Comparison of ENCODE assay signal across 24 cellular contexts in genomic region chr2:240260664-240261063, GRCh38.
DNase-seq lines count a peak whose midpoint lies in the region; ATAC-seq and TF ChIP-seq lines count a peak whose summit lies in the region.
"Had no signal": no experiment of that assay in that cellular context is flagged by ENCODE, and none has a peak within 500 bp of the region (broad histone marks: within the 10 kb centered on the region; RNA-seq: fewer than 3 reads in every experiment).

No MANE protein-coding gene starts in this region.

- peaks cover 4 to 13% of the 10 kb centered on the region in 2 donors for H3K9me3 ChIP-seq in right atrium auricular region
- no peaks in the 10 kb centered on the region for H3K9me3 ChIP-seq in osteoblast (ENCODE audit: low read depth, low read length)
- peaks cover 0 to 6% (median 0%) of the 10 kb centered on the region in 3 donors for H3K9me3 ChIP-seq in tibial artery
- H3K9me3 ChIP-seq: BE2C had no signal

- TF ChIP-seq CTCF in right atrium auricular region (IDR thresholded peaks at IDR 0.05) (no peak), osteoblast (IDR thresholded peaks at IDR 0.05; ENCODE audit: extremely low read depth, low read depth, low read length) (no peak), tibial artery (IDR thresholded peaks at IDR 0.05) (no peak)

- no peaks in the 10 kb centered on the region for H3K79me2 ChIP-seq in osteoblast (ENCODE audit: insufficient read depth, low read length)

- H3K4me3 ChIP-seq in right atrium auricular region (no peak overlapping the region), osteoblast (ENCODE audit: insufficient read depth, low read length) (no peak overlapping the region), tibial artery (no peak overlapping the region)
- H3K4me3 ChIP-seq: SJCRH30 had no signal

- H3K4me2 ChIP-seq in osteoblast (ENCODE audit: insufficient read depth, low read length) = no peak overlapping the region
- H3K4me2 ChIP-seq: KMS-11 had no signal

- ATAC-seq in left cardiac atrium = no peak

- H3K27ac ChIP-seq in right atrium auricular region (peak overlapping the region; percentile 85 to 97), osteoblast (ENCODE audit: low read depth, low read length) (no peak overlapping the region), tibial artery (peak overlapping the region; percentile 90 to 99)
- H3K27ac ChIP-seq: 22Rv1, KMS-11, SJCRH30 had no signal

- H3K27me3 ChIP-seq in right atrium auricular region = no peaks in the 10 kb centered on the region
- H3K27me3 ChIP-seq in osteoblast (ENCODE audit: insufficient read depth, low read length) = no peaks in the 10 kb centered on the region
- H3K27me3 ChIP-seq in tibial artery = no peaks in the 10 kb centered on the region
- H3K27me3 ChIP-seq: BE2C, SJCRH30 had no signal

- no peaks in the 10 kb centered on the region for H4K20me1 ChIP-seq in osteoblast (ENCODE audit: insufficient read depth, low read length)

- DNase-seq in DMS79 treated with DMSO at 0.1 percent for 48 hours (lab: John Stamatoyannopoulos, UW) (peak; percentile 5), DMS79 (lab: John Stamatoyannopoulos, UW) (no peak), right atrium auricular region (ENCODE audit: low spot score) (no peak), left cardiac atrium (no peak), osteoblast (ENCODE audit: insufficient read length, low spot score, missing footprints) (peak; percentile 69), tibial artery (no peak), NCI-H69 (lab: John Stamatoyannopoulos, UW) (no peak), NCI-H526 (lab: John Stamatoyannopoulos, UW) (no peak)
- DNase-seq: ACHN; BE2C; CD8-positive, alpha-beta memory T cell; DMS 273 treated with DMSO at 0.1 percent for 48 hours; DND-41; HCEC 1CT; MM.1S; NCI-H1694; NCI-H2029 treated with DMSO at 0.1 percent for 48 hours; NCI-H2171; NCI-H345; NCI-H510A treated with DMSO at 0.1 percent for 48 hours; NCI-H774; SJCRH30 had no signal

- H3K36me3 ChIP-seq in right atrium auricular region (no peaks in the 10 kb centered on the region), osteoblast (ENCODE audit: insufficient read depth, low read length) (no peaks in the 10 kb centered on the region), tibial artery (no peaks in the 10 kb centered on the region)
- H3K36me3 ChIP-seq: BE2C, SJCRH30 had no signal

- H3K4me1 ChIP-seq in right atrium auricular region (peaks cover 0 to 27% of the 10 kb centered on the region in 2 donors), osteoblast (ENCODE audit: insufficient read depth, low read length) (no peaks in the 10 kb centered on the region), tibial artery (peaks cover 5 to 32% (median 26%) of the 10 kb centered on the region in 4 donors)
- H3K4me1 ChIP-seq: SJCRH30 had no signal

- H2AFZ ChIP-seq in osteoblast (ENCODE audit: low read length) = no peak overlapping the region

- intact Hi-C loops in left cardiac atrium (cut with DNase I) = no loop called here
- intact Hi-C loops in tibial artery (cut with DNase I; ENCODE audit: low total_unique reads) = no loop called here

Comparison
In these comparisons a context has a peak if more than half of its experiments do, and no peak if none do; other contexts are left out.
1. DNase-seq: peak in DMS79 treated with DMSO at 0.1 percent for 48 hours (single experiment) and osteoblast (single experiment); none in DMS79 (single experiment), right atrium auricular region (single experiment), left cardiac atrium (single experiment), tibial artery (0 of 2), NCI-H69 (single experiment) and NCI-H526 (0 of 2).